Comparison of ENCODE assay signal across 1 cellular context in genomic region chr5:133384120-133384855, GRCh38.
TF ChIP-seq lines count a peak whose summit lies in the region.

No MANE protein-coding gene starts in this region.

TF ChIP-seq in H1, 55 proteins besides CTCF, POLR2A, EP300 and RAD21 (continued from another document):
- TF ChIP-seq TBP (IDR thresholded peaks at IDR 0.05; ENCODE audit: low read depth, low read length) (no peak), ASH2L (IDR thresholded peaks at IDR 0.05; ENCODE audit: low read length) (no peak), CHD2 (IDR thresholded peaks at IDR 0.05; ENCODE audit: low read length) (no peak), POLR2AphosphoS5 (IDR thresholded peaks at IDR 0.05; ENCODE audit: low read depth, low read length) (no peak), BRCA1 (IDR thresholded peaks at IDR 0.05; ENCODE audit: low read depth, low read length) (no peak), EZH2 (IDR thresholded peaks at IDR 0.05; ENCODE audit: low read depth, low read length, severe bottlenecking) (no peak)
